Comparison of ENCODE assay signal across 34 cellular contexts in the genomic region with DNA sequence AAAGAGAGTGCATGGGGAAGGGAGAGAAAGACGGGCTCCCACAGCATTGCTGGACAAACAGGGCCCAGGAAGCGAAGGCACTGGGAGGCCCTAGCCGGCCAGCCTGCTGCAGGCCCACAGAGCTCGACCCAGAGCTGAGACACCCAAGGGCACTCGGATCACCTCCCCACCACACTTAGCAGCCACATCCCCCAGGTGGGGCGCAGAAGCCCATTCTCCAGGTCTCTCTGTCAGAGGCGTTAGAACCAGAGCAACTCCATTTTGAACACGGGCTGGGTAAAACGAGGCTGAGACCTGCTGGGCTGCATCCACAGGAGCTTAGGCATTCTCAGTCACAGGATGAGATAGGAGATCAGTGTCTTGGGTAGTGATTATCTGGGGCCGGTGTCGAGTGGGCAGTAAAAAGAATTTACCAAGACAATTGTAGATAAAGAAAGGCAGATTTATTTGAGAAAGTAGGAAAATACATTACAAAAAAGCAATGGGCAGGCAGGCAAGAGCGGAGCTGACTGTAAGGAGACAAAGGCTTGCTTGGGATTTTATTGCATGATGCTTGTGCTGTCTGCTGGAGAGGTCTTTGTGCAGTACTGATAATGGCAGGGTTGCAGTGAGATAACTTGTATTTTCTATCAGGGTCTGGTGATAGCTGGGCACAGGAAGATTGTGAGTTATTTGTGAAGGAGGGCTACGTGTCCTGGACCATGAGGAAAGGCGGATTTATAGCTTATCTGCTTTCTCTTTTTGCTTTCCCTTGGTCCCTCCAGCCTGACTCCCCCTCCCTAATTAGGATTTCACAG. TPM values are rescaled to one million over a fixed set of nuclear protein-coding genes. Genes with fewer than 3 reads are reported as not detected.
"Had no signal": no experiment of that assay in that cellular context is flagged by ENCODE, and none has a peak within 500 bp of the region (broad histone marks: within the 10 kb centered on the region; RNA-seq: fewer than 3 reads in every experiment).

No MANE protein-coding gene starts in this region.

- DNase-seq: activated CD4-positive, alpha-beta memory T cell treated with anti-CD3 and anti-CD28 coated beads for 36 hours; activated CD4-positive, alpha-beta T cell treated with anti-CD3 and anti-CD28 coated beads for 48 hours; activated CD8-positive, alpha-beta memory T cell treated with anti-CD3 and anti-CD28 coated beads, Interleukin-2, amount 50 U/mL, for 4 hours; activated effector memory CD4-positive, alpha-beta T cell treated with anti-CD3 and anti-CD28 coated beads, Interleukin-2, amount 50 U/mL, for 16 hours; activated naive CD4-positive, alpha-beta T cell treated with anti-CD3 and anti-CD28 coated beads, Interleukin-2, amount 10 ng/mL, durations not matched to agents 7 days and 5 days; activated naive CD8-positive, alpha-beta T cell treated with anti-CD3 and anti-CD28 coated beads, Interleukin-2, amount 10 ng/mL, durations not matched to agents 7 days and 5 days; activated T-cell treated with anti-CD3 and anti-CD28 coated beads, Interleukin-2, amount 50 U/mL, for 1 hour; dermis blood vessel endothelial cell; effector CD4-positive, alpha-beta T cell; esophagus squamous epithelium; left ventricle myocardium superior; midbrain; naive thymus-derived CD4-positive, alpha-beta T cell; nucleus accumbens; pancreas; retina; sigmoid colon; small intestine; stimulated activated CD4-positive, alpha-beta T cell treated with anti-CD3 and anti-CD28 coated beads, Interleukin-4, amount 100 ng/mL, for 24 hours; stimulated activated naive B cell treated with anti-CD40 and anti-IgM and Interleukin-4, amounts not matched to agents 10 μg/mL and 1 μg/mL and 100 μg/mL, for 72 hours; stomach; SW 1271; T1000; tibial artery; upper lobe of right lung had no signal

- H3K9me3 Mint-ChIP-seq: activated T-helper 1 cell treated with anti-CD3 and anti-CD28 coated beads, Interleukin-12 subunit alpha, Interleukin-12 subunit beta, Interleukin-2, Interleukin-4 antibody, amounts not matched to agents 30 ng/mL and 10 ng/mL and 1 ng/mL, durations not matched to agents 14 hours and 24 hours and 36 hours had no signal

- H3K4me1 Mint-ChIP-seq: activated naive CD4-positive, alpha-beta T cell treated with anti-CD3 and anti-CD28 coated beads, Interleukin-2, amount 10 ng/mL, durations not matched to agents 7 days and 5 days; activated naive CD8-positive, alpha-beta T cell treated with anti-CD3 and anti-CD28 coated beads, Interleukin-2, amount 10 ng/mL, durations not matched to agents 7 days and 5 days; naive thymus-derived CD4-positive, alpha-beta T cell; stimulated activated naive B cell treated with anti-CD40 and anti-IgM and Interleukin-4, amounts not matched to agents 10 μg/mL and 1 μg/mL and 100 μg/mL, for 72 hours had no signal

- H3K9me3 ChIP-seq: pancreas, prostate gland, upper lobe of right lung had no signal

- H3K27ac ChIP-seq: breast epithelium, epithelial cell of prostate, esophagus squamous epithelium, pancreas, prostate gland, sigmoid colon, stomach, tibial artery, upper lobe of right lung had no signal

- H3K27me3 ChIP-seq: breast epithelium, esophagus squamous epithelium, pancreas, sigmoid colon, stomach, upper lobe of right lung had no signal

- H3K27ac Mint-ChIP-seq: activated CD4-positive, alpha-beta memory T cell treated with anti-CD3 and anti-CD28 coated beads for 36 hours; activated naive CD4-positive, alpha-beta T cell treated with anti-CD3 and anti-CD28 coated beads, Interleukin-2, amount 10 ng/mL, durations not matched to agents 7 days and 5 days; activated T-helper 1 cell treated with anti-CD3 and anti-CD28 coated beads, Interleukin-12 subunit alpha, Interleukin-12 subunit beta, Interleukin-2, Interleukin-4 antibody, amounts not matched to agents 30 ng/mL and 10 ng/mL and 1 ng/mL, durations not matched to agents 14 hours and 24 hours and 36 hours; naive thymus-derived CD4-positive, alpha-beta T cell; stimulated activated naive B cell treated with anti-CD40 and anti-IgM and Interleukin-4, amounts not matched to agents 10 μg/mL and 1 μg/mL and 100 μg/mL, for 72 hours; T-helper 1 cell treated with Interleukin-12 subunit alpha and Interleukin-12 subunit beta and Interleukin-4 antibody, amounts not matched to agents 30 μg/mL and 1 μg/mL, for 36 hours had no signal

- H3K4me3 ChIP-seq: breast epithelium, esophagus squamous epithelium, pancreas, prostate gland, sigmoid colon, stomach, tibial artery, upper lobe of right lung had no signal

- ATAC-seq: left ventricle myocardium superior; naive thymus-derived CD4-positive, alpha-beta T cell; pancreas; stimulated activated naive B cell treated with anti-CD40 and anti-IgM and Interleukin-4, amounts not matched to agents 10 μg/mL and 1 μg/mL and 100 μg/mL, for 72 hours; upper lobe of right lung had no signal

- H3K36me3 Mint-ChIP-seq: activated naive CD4-positive, alpha-beta T cell treated with anti-CD3 and anti-CD28 coated beads, Interleukin-2, amount 10 ng/mL, durations not matched to agents 7 days and 5 days; activated naive CD8-positive, alpha-beta T cell treated with anti-CD3 and anti-CD28 coated beads, Interleukin-2, amount 10 ng/mL, durations not matched to agents 7 days and 5 days; naive thymus-derived CD4-positive, alpha-beta T cell had no signal

- H3K27me3 Mint-ChIP-seq: activated CD4-positive, alpha-beta memory T cell treated with anti-CD3 and anti-CD28 coated beads for 36 hours had no signal

- H3K36me3 ChIP-seq: breast epithelium, esophagus squamous epithelium, pancreas, prostate gland, sigmoid colon, stomach, tibial artery, upper lobe of right lung had no signal

- H3K4me3 Mint-ChIP-seq: activated CD4-positive, alpha-beta memory T cell treated with anti-CD3 and anti-CD28 coated beads for 36 hours; activated naive CD4-positive, alpha-beta T cell treated with anti-CD3 and anti-CD28 coated beads, Interleukin-2, amount 10 ng/mL, durations not matched to agents 7 days and 5 days; activated naive CD8-positive, alpha-beta T cell treated with anti-CD3 and anti-CD28 coated beads, Interleukin-2, amount 10 ng/mL, durations not matched to agents 7 days and 5 days; activated T-helper 1 cell treated with anti-CD3 and anti-CD28 coated beads, Interleukin-12 subunit alpha, Interleukin-12 subunit beta, Interleukin-2, Interleukin-4 antibody, amounts not matched to agents 30 ng/mL and 10 ng/mL and 1 ng/mL, durations not matched to agents 14 hours and 24 hours and 36 hours; naive thymus-derived CD4-positive, alpha-beta T cell; stimulated activated naive B cell treated with anti-CD40 and anti-IgM and Interleukin-4, amounts not matched to agents 10 μg/mL and 1 μg/mL and 100 μg/mL, for 72 hours; T-helper 1 cell treated with Interleukin-12 subunit alpha and Interleukin-12 subunit beta and Interleukin-4 antibody, amounts not matched to agents 30 μg/mL and 1 μg/mL, for 36 hours had no signal

- H3K4me1 ChIP-seq: breast epithelium, esophagus squamous epithelium, pancreas, prostate gland, sigmoid colon, tibial artery, upper lobe of right lung had no signal

RNA-seq across cellular contexts. Expression of gene B3GNT6, which starts 19.2 kb away (rescaled TPM):
- total RNA-seq: activated CD4-positive, alpha-beta memory T cell treated with anti-CD3 and anti-CD28 coated beads for 36 hours; activated CD8-positive, alpha-beta memory T cell treated with anti-CD3 and anti-CD28 coated beads for 36 hours; activated naive CD8-positive, alpha-beta T cell treated with anti-CD3 and anti-CD28 coated beads, Interleukin-2, amount 10 ng/mL, durations not matched to agents 7 days and 5 days; activated T-helper 1 cell treated with anti-CD3 and anti-CD28 coated beads, Interleukin-12 subunit alpha, Interleukin-12 subunit beta, Interleukin-2, Interleukin-4 antibody, amounts not matched to agents 30 ng/mL and 10 ng/mL and 1 ng/mL, durations not matched to agents 14 hours and 24 hours and 36 hours; dermis blood vessel endothelial cell; frontal cortex; left ventricle myocardium superior; lung microvascular endothelial cell; naive thymus-derived CD4-positive, alpha-beta T cell; sigmoid colon; upper lobe of right lung had no signal
- polyA plus RNA-seq: naive thymus-derived CD4-positive, alpha-beta T cell; neural cell; pancreas had no signal

RNA-seq across cellular contexts. Expression of gene OMP, which starts 49.2 kb away (rescaled TPM):
- total RNA-seq: activated CD4-positive, alpha-beta memory T cell treated with anti-CD3 and anti-CD28 coated beads for 36 hours; activated CD8-positive, alpha-beta memory T cell treated with anti-CD3 and anti-CD28 coated beads for 36 hours; activated naive CD8-positive, alpha-beta T cell treated with anti-CD3 and anti-CD28 coated beads, Interleukin-2, amount 10 ng/mL, durations not matched to agents 7 days and 5 days; activated T-helper 1 cell treated with anti-CD3 and anti-CD28 coated beads, Interleukin-12 subunit alpha, Interleukin-12 subunit beta, Interleukin-2, Interleukin-4 antibody, amounts not matched to agents 30 ng/mL and 10 ng/mL and 1 ng/mL, durations not matched to agents 14 hours and 24 hours and 36 hours; breast epithelium; dermis blood vessel endothelial cell; frontal cortex; left ventricle myocardium superior; lung microvascular endothelial cell; upper lobe of right lung had no signal
- polyA plus RNA-seq: naive thymus-derived CD4-positive, alpha-beta T cell; neural cell had no signal
